Comparison of ENCODE assay signal across 19 cellular contexts in genomic region chr2:29475446-29476006, GRCh38.
"Had no signal": no experiment of that assay in that cellular context is flagged by ENCODE, and none has a peak within 500 bp of the region (broad histone marks: within the 10 kb centered on the region; RNA-seq: fewer than 3 reads in every experiment).

No MANE protein-coding gene starts in this region.

- DNase-seq: activated B cell treated with CpG ODN at 0.5 μM for 24 hours; activated CD4-positive, alpha-beta T cell treated with anti-CD3 and anti-CD28 coated beads, Interleukin-2, amount 10 ng/mL, durations not matched to agents 24 days and 14 days; activated CD8-positive, alpha-beta memory T cell treated with anti-CD3 and anti-CD28 coated beads, Interleukin-2, amount 50 U/mL, for 48 hours; activated CD8-positive, alpha-beta T cell treated with anti-CD3 and anti-CD28 coated beads, Interleukin-2, amount 10 ng/mL, durations not matched to agents 7 days and 5 days; activated gamma-delta T cell treated with Interleukin-2 at 50 U/mL for 16 hours; activated T-cell treated with anti-CD3 and anti-CD28 coated beads, Interleukin-2, amount 50 U/mL, for 72 hours; amniotic stem cell; dorsolateral prefrontal cortex; hypothalamus; kidney; left ventricle myocardium superior; mesenchymal stem cell; natural killer cell; psoas muscle; stimulated activated naive CD8-positive, alpha-beta T cell treated with anti-CD3 and anti-CD28 coated beads, Interleukin-15, Interleukin-2, amounts not matched to agents 100 U/mL and 50 U/mL, for 24 hours; trophoblast cell had no signal

- H3K27me3 Mint-ChIP-seq: activated B cell treated with CpG ODN at 0.5 μM for 24 hours had no signal

- H3K4me3 Mint-ChIP-seq: activated B cell treated with CpG ODN at 0.5 μM for 24 hours; activated CD4-positive, alpha-beta T cell treated with anti-CD3 and anti-CD28 coated beads, Interleukin-2, amount 10 ng/mL, durations not matched to agents 24 days and 14 days; activated CD8-positive, alpha-beta T cell treated with anti-CD3 and anti-CD28 coated beads, Interleukin-2, amount 10 ng/mL, durations not matched to agents 7 days and 5 days; activated naive CD8-positive, alpha-beta T cell; activated T-cell treated with anti-CD3 and anti-CD28 coated beads, Interleukin-2, amount 50 U/mL, for 72 hours; natural killer cell; T-helper 2 cell treated with Interferon-gamma antibody and Interleukin-4, amounts not matched to agents 5 μg/mL and 100 μg/mL, for 36 hours had no signal

- ATAC-seq: activated CD8-positive, alpha-beta T cell treated with anti-CD3 and anti-CD28 coated beads, Interleukin-2, amount 10 ng/mL, durations not matched to agents 7 days and 5 days; activated T-cell treated with anti-CD3 and anti-CD28 coated beads, Interleukin-2, amount 50 U/mL, for 72 hours; left ventricle myocardium superior; natural killer cell; psoas muscle; sciatic nerve; stimulated activated naive CD8-positive, alpha-beta T cell treated with anti-CD3 and anti-CD28 coated beads, Interleukin-15, Interleukin-2, amounts not matched to agents 100 U/mL and 50 U/mL, for 24 hours had no signal

- H3K27ac Mint-ChIP-seq: activated B cell treated with CpG ODN at 0.5 μM for 24 hours; activated CD4-positive, alpha-beta T cell treated with anti-CD3 and anti-CD28 coated beads, Interleukin-2, amount 10 ng/mL, durations not matched to agents 24 days and 14 days; activated CD8-positive, alpha-beta T cell treated with anti-CD3 and anti-CD28 coated beads, Interleukin-2, amount 10 ng/mL, durations not matched to agents 7 days and 5 days; activated naive CD8-positive, alpha-beta T cell; activated T-cell treated with anti-CD3 and anti-CD28 coated beads, Interleukin-2, amount 50 U/mL, for 72 hours; natural killer cell; T-helper 2 cell treated with Interferon-gamma antibody and Interleukin-4, amounts not matched to agents 5 μg/mL and 100 μg/mL, for 36 hours had no signal

- H3K4me1 Mint-ChIP-seq: activated B cell treated with CpG ODN at 0.5 μM for 24 hours; activated CD4-positive, alpha-beta T cell treated with anti-CD3 and anti-CD28 coated beads, Interleukin-2, amount 10 ng/mL, durations not matched to agents 24 days and 14 days; natural killer cell had no signal

- H3K36me3 Mint-ChIP-seq: activated naive CD8-positive, alpha-beta T cell had no signal
